8 cellular contexts compared by ENCODE assay signal in the genomic region with DNA sequence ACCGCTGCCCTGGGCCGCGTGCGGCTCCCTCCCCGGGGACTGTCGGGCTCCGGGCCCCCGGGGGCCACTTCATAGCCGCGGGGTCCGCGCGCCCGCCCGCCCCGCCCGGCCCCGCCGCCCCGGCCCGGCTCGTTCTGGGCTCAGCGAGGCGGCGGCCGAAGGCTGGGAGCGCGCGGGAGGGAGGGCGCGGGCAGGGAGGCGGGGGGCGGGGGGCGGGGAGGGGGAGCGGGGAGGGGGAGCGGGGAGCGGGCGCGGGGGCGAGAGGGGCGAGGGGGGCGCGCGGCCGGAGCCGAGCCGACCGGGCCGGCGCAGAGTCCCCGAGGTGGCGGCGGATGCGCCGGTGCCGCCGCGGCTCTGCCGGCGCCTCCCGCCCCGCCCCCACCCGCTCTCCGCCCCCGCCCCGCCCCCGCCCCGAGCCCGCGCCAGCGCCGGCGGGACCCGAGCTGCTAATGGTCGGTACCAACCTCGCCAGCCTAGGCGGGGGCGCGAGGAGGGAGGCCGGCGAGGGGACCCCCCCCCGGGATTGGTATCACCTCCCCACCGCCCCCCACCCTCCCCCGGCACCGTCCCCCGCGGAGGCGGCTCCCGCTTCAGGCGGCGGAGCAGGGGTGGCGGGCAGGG. TPM values are rescaled to one million over a fixed set of nuclear protein-coding genes. Genes with fewer than 3 reads are reported as not detected.
DNase-seq lines count a peak whose midpoint lies in the region; ATAC-seq and TF ChIP-seq lines count a peak whose summit lies in the region.

TSS of gene B3GAT1 (minus strand) at position 356 of the 621 bp plus-strand sequence. CDS start 24,583 bp downstream, outside the sequence.

- no peaks in the 10 kb centered on the region for H3K9me3 ChIP-seq in CD4-positive, alpha-beta memory T cell (ENCODE audit: control insufficient read depth in 1 of 2, low read length in 2 of 2)
- no peaks in the 10 kb centered on the region for H3K9me3 ChIP-seq in neural progenitor cell (ENCODE audit: low read depth)

- no peak within 1 kb of the TSS for H3K27ac ChIP-seq in CD4-positive, alpha-beta memory T cell (ENCODE audit: low read depth, low read length)
- H3K27ac ChIP-seq in dorsolateral prefrontal cortex (peak within 1 kb of the TSS; percentile 79 to 100 (median 98)), neural progenitor cell (no peak within 1 kb of the TSS)

- peaks cover 39% of the 10 kb centered on the region for H3K79me2 ChIP-seq in neural progenitor cell (ENCODE audit: low read depth)

- H3K9me3 Mint-ChIP-seq in CD4-positive, alpha-beta memory T cell, result no peaks in the 10 kb centered on the region
- H3K9me3 Mint-ChIP-seq in IgD-negative memory B cell (peaks cover 0 to 3% (median 0%) of the 10 kb centered on the region in 3 donors), neural progenitor cell (no peaks in the 10 kb centered on the region)

- peaks cover 73% of the 10 kb centered on the region for H4K20me1 ChIP-seq in neural progenitor cell (ENCODE audit: low read depth)

- peak within 1 kb of the TSS; percentile 93 for H3K4me2 ChIP-seq in neural progenitor cell

- H2AFZ ChIP-seq in neural progenitor cell (replicated peaks), result peak within 1 kb of the TSS; percentile 63

- TF ChIP-seq CTCF in dorsolateral prefrontal cortex (IDR thresholded peaks at IDR 0.05 in 54 of 56, conservative IDR thresholded peaks at IDR 0.05 in 2 of 56; ENCODE audit: low read depth in 1 of 56, partially characterized antibody in 56 of 56) (no peak), neural progenitor cell (IDR thresholded peaks at IDR 0.05) (no peak)

- H3K4me3 ChIP-seq in CD4-positive, alpha-beta memory T cell (ENCODE audit: low read length in 2 of 2), result peak within 1 kb of the TSS in 1 of 2 donors; percentile 49
- peak within 1 kb of the TSS; percentile 59 to 89 (median 78) for H3K4me3 ChIP-seq in dorsolateral prefrontal cortex
- H3K4me3 ChIP-seq in neural progenitor cell, result peak within 1 kb of the TSS; percentile 74

- H3K36me3 ChIP-seq in CD4-positive, alpha-beta memory T cell (ENCODE audit: insufficient read depth, low read length), result no peaks in the 10 kb centered on the region
- no peaks in the 10 kb centered on the region for H3K36me3 ChIP-seq in neural progenitor cell

- peaks cover 10 to 28% (median 19%) of the 10 kb centered on the region in 4 donors for H3K4me1 Mint-ChIP-seq in CD4-positive, alpha-beta memory T cell
- peaks cover 8 to 17% (median 13%) of the 10 kb centered on the region in 3 donors for H3K4me1 Mint-ChIP-seq in IgD-negative memory B cell
- peaks cover 49% of the 10 kb centered on the region for H3K4me1 Mint-ChIP-seq in neural progenitor cell

- no peaks in the 10 kb centered on the region for H3K36me3 Mint-ChIP-seq in CD4-positive, alpha-beta memory T cell
- H3K36me3 Mint-ChIP-seq in IgD-negative memory B cell, result no peaks in the 10 kb centered on the region
- peaks cover 2% of the 10 kb centered on the region for H3K36me3 Mint-ChIP-seq in neural progenitor cell

- H3K9ac ChIP-seq in neural progenitor cell, result no peak within 1 kb of the TSS

- no peak for ATAC-seq in HG03135 (IDR thresholded peaks at IDR 0.05; ENCODE audit: unreplicated experiment)
- no peak for ATAC-seq in HG03520 (IDR thresholded peaks at IDR 0.05; ENCODE audit: unreplicated experiment)

- peaks cover 18% of the 10 kb centered on the region for H3K4me1 ChIP-seq in CD4-positive, alpha-beta memory T cell (ENCODE audit: insufficient read depth, low read length)
- peaks cover 46% of the 10 kb centered on the region for H3K4me1 ChIP-seq in neural progenitor cell

- H3K27me3 Mint-ChIP-seq in CD4-positive, alpha-beta memory T cell, result peaks cover 39 to 48% of the 10 kb centered on the region in 2 donors
- H3K27me3 Mint-ChIP-seq in IgD-negative memory B cell (peaks cover 57% of the 10 kb centered on the region), neural progenitor cell (ENCODE audit: insufficient read depth, low read depth) (peaks cover 14% of the 10 kb centered on the region)

- H3K27ac Mint-ChIP-seq in CD4-positive, alpha-beta memory T cell, result peak within 1 kb of the TSS in 3 of 7 donors; percentile 36 to 60 (median 55)
- H3K27ac Mint-ChIP-seq in IgD-negative memory B cell (no peak within 1 kb of the TSS), neural progenitor cell (no peak within 1 kb of the TSS)

- intact Hi-C loops in CD4-positive, alpha-beta memory T cell (cut with micrococcal nuclease), result no loop called here
- intact Hi-C loops in dorsolateral prefrontal cortex (cut with DNase I), result loop anchor here (1.0 to 5.0 kb wide), 4 partner anchors 14 to 155 kb away; no protein-coding TSS in a partner anchor

- peaks cover 31% of the 10 kb centered on the region for H3F3A ChIP-seq in neural progenitor cell (ENCODE audit: low read depth)

- no peak for DNase-seq in CD4-positive, alpha-beta memory T cell
- no peak for DNase-seq in dorsolateral prefrontal cortex
- DNase-seq in neural progenitor cell (ENCODE audit: low spot score), result peak; percentile 75
- no peak for DNase-seq in NCI-H1694 (lab: John Stamatoyannopoulos, UW)
- no peak for DNase-seq in GM19240 (ENCODE audit: insufficient read length, low spot score)

- H3K4me3 Mint-ChIP-seq in CD4-positive, alpha-beta memory T cell, result peak within 1 kb of the TSS; percentile 70 to 81 (median 78)
- H3K4me3 Mint-ChIP-seq in IgD-negative memory B cell (peak within 1 kb of the TSS; percentile 19 to 82 (median 73)), neural progenitor cell (peak within 1 kb of the TSS; percentile 92)

- peaks cover 8% of the 10 kb centered on the region for H3K27me3 ChIP-seq in CD4-positive, alpha-beta memory T cell (ENCODE audit: insufficient read depth, low read length)
- H3K27me3 ChIP-seq in dorsolateral prefrontal cortex, result peaks cover 0 to 3% (median 0%) of the 10 kb centered on the region in 45 donors
- H3K27me3 ChIP-seq in neural progenitor cell, result no peaks in the 10 kb centered on the region

- POLR2A ChIA-PET in CD4-positive, alpha-beta memory T cell (lab: Charles Lee; ENCODE audit: partially characterized antibody), result no interaction called here

- CTCF ChIA-PET in CD4-positive, alpha-beta memory T cell (lab: Charles Lee; ENCODE audit: partially characterized antibody), result no interaction called here

RNA-seq across cellular contexts. Expression of gene B3GAT1, which starts in this region (rescaled TPM):
- total RNA-seq in CD4-positive, alpha-beta memory T cell, result under 1 TPM; 0.44 to 0.47 TPM
- polyA plus RNA-seq in CD4-positive, alpha-beta memory T cell, result not detected
- not detected for polyA plus RNA-seq in IgD-negative memory B cell
- total RNA-seq in dorsolateral prefrontal cortex (100 to 1,000 TPM; 204 to 380 (median 266) TPM), neural progenitor cell (ENCODE audit: low replicate concordance) (11.0 and 20.7 TPM in 2 replicates)

Comparison
In these comparisons a context has a peak if more than half of its experiments do, and no peak if none do; other contexts are left out.
1. H3K27ac ChIP-seq: peak in dorsolateral prefrontal cortex (59 of 59); none in CD4-positive, alpha-beta memory T cell (single experiment) and neural progenitor cell (single experiment).
2. Peak in every context shown above with its lines, with median percentiles within 50 percentile points of each other: H3K4me3 Mint-ChIP-seq.